In genomic region chr12:109542876-109543275, GRCh38 we compare ENCODE assay signal across 13 cellular contexts.
"Had no signal": no experiment of that assay in that cellular context is flagged by ENCODE, and none has a peak within 500 bp of the region (broad histone marks: within the 10 kb centered on the region; RNA-seq: fewer than 3 reads in every experiment).

No MANE protein-coding gene starts in this region.

- H3K4me3 Mint-ChIP-seq: nephron progenitor cell, type B pancreatic cell had no signal

- ATAC-seq: esophagus mucosa, gastrocnemius medialis, left lung, psoas muscle, right lobe of liver had no signal

- H3K4me3 ChIP-seq: gastrocnemius medialis, left lung, lung, psoas muscle, right lobe of liver, skin epidermis had no signal

- DNase-seq: effector memory CD4-positive, alpha-beta T cell; gastrocnemius medialis; nephron progenitor cell; psoas muscle; retina; right lobe of liver; stimulated activated CD4-positive, alpha-beta T cell treated with anti-CD3 and anti-CD28 coated beads, Interleukin-12 subunit alpha, Interleukin-12 subunit beta, amount 100 ng/mL, for 4 hours; stimulated activated naive CD4-positive, alpha-beta T cell had no signal

- H3K36me3 Mint-ChIP-seq: type B pancreatic cell had no signal

- H3K9me3 Mint-ChIP-seq: nephron progenitor cell, type B pancreatic cell had no signal

- H3K9me3 ChIP-seq: gastrocnemius medialis, left lung, psoas muscle, right lobe of liver had no signal

- H3K27ac ChIP-seq: gastrocnemius medialis, left lung, psoas muscle, right lobe of liver, skin epidermis had no signal

- H3K27ac Mint-ChIP-seq: nephron progenitor cell, type B pancreatic cell had no signal

- H3K36me3 ChIP-seq: gastrocnemius medialis, right lobe of liver had no signal

- H3K27me3 ChIP-seq: right lobe of liver had no signal
